Comparison of ENCODE assay signal across 8 cellular contexts in the genomic region with DNA sequence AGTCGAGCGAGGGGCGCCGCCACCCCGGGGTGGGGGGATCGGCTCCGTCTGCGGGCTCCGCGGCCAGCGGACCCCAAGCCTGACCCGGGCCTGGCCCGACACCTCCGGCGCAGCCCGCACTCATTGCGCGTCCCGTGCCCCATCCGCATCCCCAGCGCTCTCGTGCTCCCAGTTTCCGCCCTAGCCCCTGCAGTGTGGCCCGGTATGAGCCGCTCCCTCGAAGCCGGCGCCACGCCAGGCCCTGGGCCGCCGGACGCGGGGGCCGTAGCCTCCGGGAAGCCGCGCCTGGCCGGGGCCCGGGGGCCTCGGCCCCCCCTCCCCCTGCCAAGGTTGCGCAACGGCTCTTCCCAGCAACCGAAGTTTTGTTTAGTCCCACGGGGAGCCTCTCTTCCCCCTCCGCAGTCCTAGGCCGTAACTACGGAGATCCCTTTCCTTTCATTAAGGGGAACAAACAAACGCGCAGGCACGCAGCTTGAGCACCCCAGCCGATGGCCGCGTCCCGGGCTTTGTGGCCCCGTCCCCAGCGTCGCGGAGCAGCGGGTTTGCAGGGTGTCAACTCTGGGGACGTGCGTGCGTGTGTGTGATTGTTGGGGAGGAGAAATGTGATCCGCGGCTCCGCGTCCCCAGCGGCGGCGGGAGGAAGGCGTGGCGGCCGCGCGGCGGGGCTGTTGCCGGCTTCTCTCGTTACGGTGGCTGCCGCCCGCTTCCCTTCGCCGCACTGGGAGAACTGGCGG. TPM values are rescaled to one million over a fixed set of nuclear protein-coding genes. Genes with fewer than 3 reads are reported as not detected.
A peak's percentile ranks its signal among the peaks of the same experiment; 100 is the strongest.
DNase-seq lines count a peak whose midpoint lies in the region; ATAC-seq and TF ChIP-seq lines count a peak whose summit lies in the region.

No MANE protein-coding gene starts in this region.

- peak overlapping the region; percentile 97 for H2AFZ ChIP-seq in parathyroid adenoma

- peaks cover 19% of the 10 kb centered on the region for H3K79me2 ChIP-seq in parathyroid adenoma

- CTCF ChIA-PET in HEK293T (lab: Yijun Ruan, JAX): no interaction called here

- DNase-seq in HEK293T (ENCODE audit: extremely low spot score) (peak; percentile 61), MV-4-11 (lab: John Stamatoyannopoulos, UW) (peak; percentile 86), SKM-1 (lab: John Stamatoyannopoulos, UW; ENCODE audit: unreplicated experiment) (peak; percentile 92), Right ventricle myocardium inferior (ENCODE audit: missing footprints) (peak; percentile 93), tibial artery (peak; percentile 85 to 95)
- peak; percentile 79 for DNase-seq in activated naive CD8-positive, alpha-beta T cell treated with anti-CD3 and anti-CD28 coated beads for 36 hours

- H3K27ac Mint-ChIP-seq in activated naive CD8-positive, alpha-beta T cell treated with anti-CD3 and anti-CD28 coated beads for 36 hours: peak overlapping the region; percentile 99

- no peaks in the 10 kb centered on the region for H3K27me3 ChIP-seq in parathyroid adenoma (ENCODE audit: control insufficient read depth, insufficient read depth, low read length)
- no peaks in the 10 kb centered on the region for H3K27me3 ChIP-seq in tibial artery

- peaks cover 8% of the 10 kb centered on the region for H3K4me1 ChIP-seq in parathyroid adenoma
- peaks cover 0 to 36% (median 25%) of the 10 kb centered on the region in 4 donors for H3K4me1 ChIP-seq in tibial artery

- no peaks in the 10 kb centered on the region for H3K27me3 Mint-ChIP-seq in activated naive CD8-positive, alpha-beta T cell treated with anti-CD3 and anti-CD28 coated beads for 36 hours

- H3K9me3 ChIP-seq in parathyroid adenoma (ENCODE audit: control insufficient read depth, low read length) (no peaks in the 10 kb centered on the region), tibial artery (no peaks in the 10 kb centered on the region)

- H3K36me3 Mint-ChIP-seq in activated naive CD8-positive, alpha-beta T cell treated with anti-CD3 and anti-CD28 coated beads for 36 hours: peaks cover 4% of the 10 kb centered on the region

- H3K4me3 ChIP-seq in GM08714 (ENCODE audit: low read length): peak overlapping the region; percentile 93
- peak overlapping the region; percentile 91 for H3K4me3 ChIP-seq in parathyroid adenoma (ENCODE audit: low read depth, low read length)
- peak overlapping the region; percentile 88 to 98 for H3K4me3 ChIP-seq in tibial artery

- H3K4me1 Mint-ChIP-seq in activated naive CD8-positive, alpha-beta T cell treated with anti-CD3 and anti-CD28 coated beads for 36 hours: peaks cover 31% of the 10 kb centered on the region

- H3K36me3 ChIP-seq in parathyroid adenoma (ENCODE audit: control insufficient read depth, insufficient read depth, low read length) (no peaks in the 10 kb centered on the region), tibial artery (no peaks in the 10 kb centered on the region)

- peak overlapping the region; percentile 68 for H3K4me2 ChIP-seq in parathyroid adenoma (ENCODE audit: low read length)

- POLR2A ChIA-PET in HEK293T (lab: Yijun Ruan, JAX): interaction anchor here (1.2 kb wide), 1 partner anchor 9 kb away, joined by 3 read pairs; no protein-coding TSS in a partner anchor

- TF ChIP-seq CTCF in parathyroid adenoma (IDR thresholded peaks at IDR 0.05) (peak; percentile 29), tibial artery (IDR thresholded peaks at IDR 0.05) (peak; percentile 27 to 44)

- no peaks in the 10 kb centered on the region for H3K9me3 Mint-ChIP-seq in activated naive CD8-positive, alpha-beta T cell treated with anti-CD3 and anti-CD28 coated beads for 36 hours

- peak overlapping the region; percentile 96 for H3K4me3 Mint-ChIP-seq in activated naive CD8-positive, alpha-beta T cell treated with anti-CD3 and anti-CD28 coated beads for 36 hours

- ATAC-seq in Right ventricle myocardium inferior: peak; percentile 90

- H3K27ac ChIP-seq in parathyroid adenoma (peak overlapping the region; percentile 100), tibial artery (peak overlapping the region; percentile 100)

- intact Hi-C loops in Right ventricle myocardium inferior (cut with DNase I) (loop anchor here (2.0 to 10.0 kb wide), 5 partner anchors 33 to 437 kb away; no protein-coding TSS in a partner anchor), tibial artery (cut with DNase I; ENCODE audit: low total_unique reads) (loop anchor here (2.0 to 10.0 kb wide), 2 partner anchors 67 to 95 kb away; no protein-coding TSS in a partner anchor)

- H3K9ac ChIP-seq in parathyroid adenoma: peak overlapping the region; percentile 100

TF ChIP-seq in HEK293T, 16 proteins besides CTCF, POLR2A, EP300 and RAD21:
- no peak for TF ChIP-seq SP1 (IDR thresholded peaks at IDR 0.05)
- TF ChIP-seq ARNT (IDR thresholded peaks at IDR 0.05): peak; percentile 89
- TF ChIP-seq SUZ12 (IDR thresholded peaks at IDR 0.05): no peak
- TF ChIP-seq FOXK2 (IDR thresholded peaks at IDR 0.05): no peak
- TF ChIP-seq ELF4 (IDR thresholded peaks at IDR 0.05): no peak
- no peak for TF ChIP-seq ZNF384 (IDR thresholded peaks at IDR 0.05)
- TF ChIP-seq NFRKB (IDR thresholded peaks at IDR 0.05): no peak
- peak; percentile 73; the same call in 1 of the 2 replicates for TF ChIP-seq FOXM1 (IDR thresholded peaks at IDR 0.05; ENCODE audit: borderline replicate concordance)
- TF ChIP-seq TARDBP (IDR thresholded peaks at IDR 0.05): no peak
- no peak for TF ChIP-seq HDGF (IDR thresholded peaks at IDR 0.05; ENCODE audit: borderline replicate concordance)
- peak; percentile 73 for TF ChIP-seq L3MBTL2 (conservative IDR thresholded peaks at IDR 0.05)
- TF ChIP-seq, protein P1, sequence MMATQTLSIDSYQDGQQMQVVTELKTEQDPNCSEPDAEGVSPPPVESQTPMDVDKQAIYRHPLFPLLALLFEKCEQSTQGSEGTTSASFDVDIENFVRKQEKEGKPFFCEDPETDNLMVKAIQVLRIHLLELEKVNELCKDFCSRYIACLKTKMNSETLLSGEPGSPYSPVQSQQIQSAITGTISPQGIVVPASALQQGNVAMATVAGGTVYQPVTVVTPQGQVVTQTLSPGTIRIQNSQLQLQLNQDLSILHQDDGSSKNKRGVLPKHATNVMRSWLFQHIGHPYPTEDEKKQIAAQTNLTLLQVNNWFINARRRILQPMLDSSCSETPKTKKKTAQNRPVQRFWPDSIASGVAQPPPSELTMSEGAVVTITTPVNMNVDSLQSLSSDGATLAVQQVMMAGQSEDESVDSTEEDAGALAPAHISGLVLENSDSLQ (IDR thresholded peaks at IDR 0.05): no peak
- TF ChIP-seq LEF1 (IDR thresholded peaks at IDR 0.05; ENCODE audit: borderline replicate concordance): 0 out of 2 replicates have a peak, but pooled peaks have one; percentile 56
- no peak for TF ChIP-seq CTBP1 (IDR thresholded peaks at IDR 0.05; ENCODE audit: borderline replicate concordance)
- no peak for TF ChIP-seq FOXA1 (IDR thresholded peaks at IDR 0.05)
- TF ChIP-seq BHLHE40 (IDR thresholded peaks at IDR 0.05; ENCODE audit: borderline replicate concordance): no peak

RNA-seq across cellular contexts. Expression of a gene that starts 0.9 kb away (rescaled TPM):
- total RNA-seq in activated naive CD8-positive, alpha-beta T cell treated with anti-CD3 and anti-CD28 coated beads for 36 hours: 10 to 100 TPM; 31.3 TPM
- 285 TPM for total RNA-seq in Right ventricle myocardium inferior

Comparison
In these comparisons a context has a peak if more than half of its experiments do, and no peak if none do; other contexts are left out.
1. Peak in every context shown above with its lines: DNase-seq, ATAC-seq, H3K4me3 ChIP-seq and H3K27ac ChIP-seq.